2 cellular contexts compared by ENCODE assay signal in the genomic region with DNA sequence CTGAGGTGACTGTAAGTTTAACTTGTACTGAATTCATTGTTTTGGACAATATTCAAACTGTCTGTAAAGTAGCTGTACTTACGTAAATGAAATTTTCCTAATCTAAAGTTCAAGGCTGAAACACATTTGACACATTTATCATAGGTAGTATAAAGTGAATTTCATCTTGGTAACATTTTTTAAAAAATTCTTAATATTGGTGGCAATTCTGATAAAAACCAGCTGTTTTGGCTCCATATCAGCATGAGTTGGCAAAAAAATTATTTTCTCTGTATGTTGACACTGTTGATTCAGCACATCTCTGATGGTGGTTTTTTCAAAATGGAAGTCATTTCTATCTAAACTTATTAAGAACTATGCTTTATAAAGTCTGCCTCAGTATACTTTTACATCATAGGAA.
TF ChIP-seq lines count a peak whose summit lies in the region.

No MANE protein-coding gene starts in this region.

TF ChIP-seq in HepG2, 621 proteins besides CTCF, POLR2A, EP300 and RAD21 (continues in another document):
- peak; percentile 37 to 55 for TF ChIP-seq MAFK (conservative IDR thresholded peaks at IDR 0.05 in 1 of 2, IDR thresholded peaks at IDR 0.05 in 1 of 2; ENCODE audit: low read length in 2 of 2)
- no peak for TF ChIP-seq HNF4G (IDR thresholded peaks at IDR 0.05; ENCODE audit: borderline replicate concordance, low read depth, low read length)
- no peak for TF ChIP-seq HNF4G (CRISPR knock-in tag; IDR thresholded peaks at IDR 0.05; ENCODE audit: borderline replicate concordance, low read depth)
- TF ChIP-seq ZNF724P (CRISPR knock-in tag; IDR thresholded peaks at IDR 0.05; ENCODE audit: borderline replicate concordance), result no peak
- no peak for TF ChIP-seq RBAK (CRISPR knock-in tag; IDR thresholded peaks at IDR 0.05)
- no peak for TF ChIP-seq ZNF234 (CRISPR knock-in tag; conservative IDR thresholded peaks at IDR 0.05)
- TF ChIP-seq MAFF (IDR thresholded peaks at IDR 0.05; ENCODE audit: low read depth, low read length), result peak; percentile 43
- no peak for TF ChIP-seq ESRRA (CRISPR knock-in tag; IDR thresholded peaks at IDR 0.05; ENCODE audit: low read depth)
- no peak for TF ChIP-seq ZIK1 (CRISPR knock-in tag; IDR thresholded peaks at IDR 0.05; ENCODE audit: borderline replicate concordance, low read depth)
- TF ChIP-seq, protein P1, sequence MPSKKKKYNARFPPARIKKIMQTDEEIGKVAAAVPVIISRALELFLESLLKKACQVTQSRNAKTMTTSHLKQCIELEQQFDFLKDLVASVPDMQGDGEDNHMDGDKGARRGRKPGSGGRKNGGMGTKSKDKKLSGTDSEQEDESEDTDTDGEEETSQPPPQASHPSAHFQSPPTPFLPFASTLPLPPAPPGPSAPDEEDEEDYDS (CRISPR knock-in tag; IDR thresholded peaks at IDR 0.05), result no peak
- TF ChIP-seq ZNF138 (CRISPR knock-in tag; IDR thresholded peaks at IDR 0.05; ENCODE audit: low read depth), result no peak
- TF ChIP-seq, protein P2, sequence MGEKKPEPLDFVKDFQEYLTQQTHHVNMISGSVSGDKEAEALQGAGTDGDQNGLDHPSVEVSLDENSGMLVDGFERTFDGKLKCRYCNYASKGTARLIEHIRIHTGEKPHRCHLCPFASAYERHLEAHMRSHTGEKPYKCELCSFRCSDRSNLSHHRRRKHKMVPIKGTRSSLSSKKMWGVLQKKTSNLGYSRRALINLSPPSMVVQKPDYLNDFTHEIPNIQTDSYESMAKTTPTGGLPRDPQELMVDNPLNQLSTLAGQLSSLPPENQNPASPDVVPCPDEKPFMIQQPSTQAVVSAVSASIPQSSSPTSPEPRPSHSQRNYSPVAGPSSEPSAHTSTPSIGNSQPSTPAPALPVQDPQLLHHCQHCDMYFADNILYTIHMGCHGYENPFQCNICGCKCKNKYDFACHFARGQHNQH (CRISPR knock-in tag; IDR thresholded peaks at IDR 0.05), result no peak
- no peak for TF ChIP-seq RBM39 (IDR thresholded peaks at IDR 0.05; ENCODE audit: low read depth, low read length, poor library complexity, severe bottlenecking)
- TF ChIP-seq NFE2L2 (IDR thresholded peaks at IDR 0.05; ENCODE audit: low read length), result peak; percentile 33; the same call in 1 of the 2 replicates
- no peak for TF ChIP-seq MTA3 (CRISPR knock-in tag; IDR thresholded peaks at IDR 0.05)
- no peak for TF ChIP-seq HOXA5 (CRISPR knock-in tag; IDR thresholded peaks at IDR 0.05)
- no peak for TF ChIP-seq ZFYVE20 (CRISPR knock-in tag; IDR thresholded peaks at IDR 0.05; ENCODE audit: borderline replicate concordance, low read depth)
- TF ChIP-seq AHDC1 (CRISPR knock-in tag; IDR thresholded peaks at IDR 0.05; ENCODE audit: borderline replicate concordance), result no peak
- TF ChIP-seq, protein P3, sequence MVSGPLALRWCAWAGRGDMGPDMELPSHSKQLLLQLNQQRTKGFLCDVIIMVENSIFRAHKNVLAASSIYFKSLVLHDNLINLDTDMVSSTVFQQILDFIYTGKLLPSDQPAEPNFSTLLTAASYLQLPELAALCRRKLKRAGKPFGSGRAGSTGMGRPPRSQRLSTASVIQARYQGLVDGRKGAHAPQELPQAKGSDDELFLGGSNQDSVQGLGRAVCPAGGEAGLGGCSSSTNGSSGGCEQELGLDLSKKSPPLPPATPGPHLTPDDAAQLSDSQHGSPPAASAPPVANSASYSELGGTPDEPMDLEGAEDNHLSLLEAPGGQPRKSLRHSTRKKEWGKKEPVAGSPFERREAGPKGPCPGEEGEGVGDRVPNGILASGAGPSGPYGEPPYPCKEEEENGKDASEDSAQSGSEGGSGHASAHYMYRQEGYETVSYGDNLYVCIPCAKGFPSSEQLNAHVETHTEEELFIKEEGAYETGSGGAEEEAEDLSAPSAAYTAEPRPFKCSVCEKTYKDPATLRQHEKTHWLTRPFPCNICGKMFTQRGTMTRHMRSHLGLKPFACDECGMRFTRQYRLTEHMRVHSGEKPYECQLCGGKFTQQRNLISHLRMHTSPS (CRISPR knock-in tag; IDR thresholded peaks at IDR 0.05; ENCODE audit: low read depth), result no peak
- no peak for TF ChIP-seq SOX5 (CRISPR knock-in tag; IDR thresholded peaks at IDR 0.05; ENCODE audit: borderline replicate concordance)
- TF ChIP-seq NCOA2 (CRISPR knock-in tag; IDR thresholded peaks at IDR 0.05), result no peak
- TF ChIP-seq ZNF564 (CRISPR knock-in tag; IDR thresholded peaks at IDR 0.05), result no peak
- TF ChIP-seq MED13 (CRISPR knock-in tag; IDR thresholded peaks at IDR 0.05), result no peak
- no peak for TF ChIP-seq KDM2A (CRISPR knock-in tag; IDR thresholded peaks at IDR 0.05; ENCODE audit: borderline replicate concordance, low read depth)

TF ChIP-seq in K562, 482 proteins besides CTCF, POLR2A, EP300 and RAD21 (continues in another document):
- TF ChIP-seq HMGN3 (IDR thresholded peaks at IDR 0.05; ENCODE audit: borderline replicate concordance, extremely low read depth, insufficient read length, low read depth, low read length) (no peak), NCOA6 (IDR thresholded peaks at IDR 0.05) (no peak), GTF2E2 (tag; IDR thresholded peaks at IDR 0.05) (no peak), TEAD2 (tag; IDR thresholded peaks at IDR 0.05) (no peak), ATF7 (IDR thresholded peaks at IDR 0.05) (no peak), MEF2A (IDR thresholded peaks at IDR 0.05; ENCODE audit: control insufficient read depth, low read depth, low read length) (no peak), ZSCAN32 (CRISPR knock-in tag; IDR thresholded peaks at IDR 0.05) (no peak), E2F4 (CRISPR knock-in tag; IDR thresholded peaks at IDR 0.05; ENCODE audit: low read depth) (no peak), FOXM1 (IDR thresholded peaks at IDR 0.05; ENCODE audit: low read depth) (no peak), FOXM1 (CRISPR knock-in tag; IDR thresholded peaks at IDR 0.05; ENCODE audit: low read depth) (no peak), ZKSCAN1 (IDR thresholded peaks at IDR 0.05; ENCODE audit: low read depth, low read length) (no peak), CSDE1 (IDR thresholded peaks at IDR 0.05) (no peak), HDAC3 (IDR thresholded peaks at IDR 0.05; ENCODE audit: borderline replicate concordance, partially characterized antibody) (no peak), SMARCC2 (IDR thresholded peaks at IDR 0.05; ENCODE audit: low read depth) (peak; percentile 61; the same call in 1 of the 2 replicates), CBX2 (IDR thresholded peaks at IDR 0.05; ENCODE audit: insufficient read depth, low read length, poor library complexity, severe bottlenecking) (no peak), TRIM25 (IDR thresholded peaks at IDR 0.05; ENCODE audit: borderline replicate concordance) (no peak), TBP (optimal IDR thresholded peaks at IDR 0.05; ENCODE audit: low read depth, low read length) (no peak), RBBP5 (IDR thresholded peaks at IDR 0.05; ENCODE audit: borderline replicate concordance, insufficient read depth, low read length, poor library complexity, severe bottlenecking) (no peak), ZNF830 (CRISPR knock-in tag; IDR thresholded peaks at IDR 0.05) (no peak), MAX (CRISPR knock-in tag; IDR thresholded peaks at IDR 0.05) (no peak), GABPB2 (CRISPR knock-in tag; conservative IDR thresholded peaks at IDR 0.05) (no peak), SMARCA4 (IDR thresholded peaks at IDR 0.05) (peak; percentile 59), TAF9B (IDR thresholded peaks at IDR 0.05; ENCODE audit: partially characterized antibody) (peak; percentile 42), TRIM24 (IDR thresholded peaks at IDR 0.05) (0 out of 4 replicates have a peak, but pooled peaks of 1 of the 2 experiments have one; percentile 19), ZNF316 (IDR thresholded peaks at IDR 0.05) (peak; percentile 99), ZBTB9 (CRISPR knock-in tag; IDR thresholded peaks at IDR 0.05) (no peak), ETV5 (CRISPR knock-in tag; IDR thresholded peaks at IDR 0.05; ENCODE audit: low read depth) (no peak), MYNN (IDR thresholded peaks at IDR 0.05) (no peak), MYNN (CRISPR knock-in tag; IDR thresholded peaks at IDR 0.05) (no peak)
- TF ChIP-seq, protein P4, sequence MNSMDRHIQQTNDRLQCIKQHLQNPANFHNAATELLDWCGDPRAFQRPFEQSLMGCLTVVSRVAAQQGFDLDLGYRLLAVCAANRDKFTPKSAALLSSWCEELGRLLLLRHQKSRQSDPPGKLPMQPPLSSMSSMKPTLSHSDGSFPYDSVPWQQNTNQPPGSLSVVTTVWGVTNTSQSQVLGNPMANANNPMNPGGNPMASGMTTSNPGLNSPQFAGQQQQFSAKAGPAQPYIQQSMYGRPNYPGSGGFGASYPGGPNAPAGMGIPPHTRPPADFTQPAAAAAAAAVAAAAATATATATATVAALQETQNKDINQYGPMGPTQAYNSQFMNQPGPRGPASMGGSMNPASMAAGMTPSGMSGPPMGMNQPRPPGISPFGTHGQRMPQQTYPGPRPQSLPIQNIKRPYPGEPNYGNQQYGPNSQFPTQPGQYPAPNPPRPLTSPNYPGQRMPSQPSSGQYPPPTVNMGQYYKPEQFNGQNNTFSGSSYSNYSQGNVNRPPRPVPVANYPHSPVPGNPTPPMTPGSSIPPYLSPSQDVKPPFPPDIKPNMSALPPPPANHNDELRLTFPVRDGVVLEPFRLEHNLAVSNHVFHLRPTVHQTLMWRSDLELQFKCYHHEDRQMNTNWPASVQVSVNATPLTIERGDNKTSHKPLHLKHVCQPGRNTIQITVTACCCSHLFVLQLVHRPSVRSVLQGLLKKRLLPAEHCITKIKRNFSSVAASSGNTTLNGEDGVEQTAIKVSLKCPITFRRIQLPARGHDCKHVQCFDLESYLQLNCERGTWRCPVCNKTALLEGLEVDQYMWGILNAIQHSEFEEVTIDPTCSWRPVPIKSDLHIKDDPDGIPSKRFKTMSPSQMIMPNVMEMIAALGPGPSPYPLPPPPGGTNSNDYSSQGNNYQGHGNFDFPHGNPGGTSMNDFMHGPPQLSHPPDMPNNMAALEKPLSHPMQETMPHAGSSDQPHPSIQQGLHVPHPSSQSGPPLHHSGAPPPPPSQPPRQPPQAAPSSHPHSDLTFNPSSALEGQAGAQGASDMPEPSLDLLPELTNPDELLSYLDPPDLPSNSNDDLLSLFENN (IDR thresholded peaks at IDR 0.05; ENCODE audit: low read depth in 2 of 2, low read length in 2 of 2), result no peak
- TF ChIP-seq, protein P5, sequence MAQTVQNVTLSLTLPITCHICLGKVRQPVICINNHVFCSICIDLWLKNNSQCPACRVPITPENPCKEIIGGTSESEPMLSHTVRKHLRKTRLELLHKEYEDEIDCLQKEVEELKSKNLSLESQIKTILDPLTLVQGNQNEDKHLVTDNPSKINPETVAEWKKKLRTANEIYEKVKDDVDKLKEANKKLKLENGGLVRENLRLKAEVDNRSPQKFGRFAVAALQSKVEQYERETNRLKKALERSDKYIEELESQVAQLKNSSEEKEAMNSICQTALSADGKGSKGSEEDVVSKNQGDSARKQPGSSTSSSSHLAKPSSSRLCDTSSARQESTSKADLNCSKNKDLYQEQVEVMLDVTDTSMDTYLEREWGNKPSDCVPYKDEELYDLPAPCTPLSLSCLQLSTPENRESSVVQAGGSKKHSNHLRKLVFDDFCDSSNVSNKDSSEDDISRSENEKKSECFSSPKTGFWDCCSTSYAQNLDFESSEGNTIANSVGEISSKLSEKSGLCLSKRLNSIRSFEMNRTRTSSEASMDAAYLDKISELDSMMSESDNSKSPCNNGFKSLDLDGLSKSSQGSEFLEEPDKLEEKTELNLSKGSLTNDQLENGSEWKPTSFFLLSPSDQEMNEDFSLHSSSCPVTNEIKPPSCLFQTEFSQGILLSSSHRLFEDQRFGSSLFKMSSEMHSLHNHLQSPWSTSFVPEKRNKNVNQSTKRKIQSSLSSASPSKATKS (CRISPR knock-in tag; IDR thresholded peaks at IDR 0.05), result no peak
